Comparison of ENCODE assay signal across 22 cellular contexts in genomic region chr17:39328815-39329214, GRCh38.
"Had no signal": no experiment of that assay in that cellular context is flagged by ENCODE, and none has a peak within 500 bp of the region (broad histone marks: within the 10 kb centered on the region; RNA-seq: fewer than 3 reads in every experiment).

No MANE protein-coding gene starts in this region.

- H3K4me3 ChIP-seq: esophagus muscularis mucosa, gastrocnemius medialis, heart right ventricle, left lung, lower lobe of right lung, psoas muscle, spleen, thoracic aorta, transverse colon had no signal

- DNase-seq: cortex of kidney; effector memory CD8-positive, alpha-beta T cell; gastrocnemius medialis; heart right ventricle; islet precursor cell; left lung; lower lobe of right lung; midbrain; psoas muscle; retina; spleen; stimulated activated CD4-positive, alpha-beta T cell treated with anti-CD3 and anti-CD28 coated beads, Interleukin-15, amount 100 ng/mL, for 24 hours; stimulated activated CD4-positive, alpha-beta T cell treated with anti-CD3 and anti-CD28 coated beads, Interleukin-1b, Interleukin-23, amount 100 ng/mL, for 48 hours; stimulated activated CD4-positive, alpha-beta T cell treated with anti-CD3 and anti-CD28 coated beads, Interleukin-4, amount 100 ng/mL, for 24 hours; stimulated activated naive CD8-positive, alpha-beta T cell treated with anti-CD3 and anti-CD28 coated beads, Interleukin-15, amount 100 ng/mL, for 72 hours; transverse colon had no signal

- H3K27ac ChIP-seq: epithelial cell of prostate, esophagus muscularis mucosa, gastrocnemius medialis, heart right ventricle, left lung, lower lobe of right lung, psoas muscle, spleen, thoracic aorta, transverse colon had no signal

- H3K36me3 ChIP-seq: gastrocnemius medialis, left lung, lower lobe of right lung, spleen, thoracic aorta, transverse colon had no signal

- H3K9me3 ChIP-seq: esophagus muscularis mucosa, gastrocnemius medialis, heart right ventricle, left lung, lower lobe of right lung, psoas muscle, spleen, thoracic aorta, transverse colon had no signal

- ATAC-seq: effector memory CD8-positive, alpha-beta T cell; gastrocnemius medialis; heart right ventricle; left lung; lower lobe of right lung; natural killer cell treated with Interleukin-12 subunit alpha and Interleukin-12 subunit beta and Interleukin-15 and Interleukin-18, amount 100 ng/mL, for 72 hours; psoas muscle; sciatic nerve; stimulated activated memory B cell treated with anti-CD40 and anti-IgM and Interleukin-4, amounts not matched to agents 10 μg/mL and 1 μg/mL and 100 μg/mL, for 72 hours; stimulated activated naive CD8-positive, alpha-beta T cell treated with anti-CD3 and anti-CD28 coated beads, Interleukin-15, amount 100 ng/mL, for 72 hours had no signal

- H3K27me3 ChIP-seq: esophagus muscularis mucosa, gastrocnemius medialis, heart right ventricle, left lung, spleen, transverse colon had no signal
